Comparison of ENCODE assay signal across 18 cellular contexts in genomic region chr17:76171701-76172100, GRCh38. TPM values are rescaled to one million over a fixed set of nuclear protein-coding genes. Genes with fewer than 3 reads are reported as not detected.
DNase-seq lines count a peak whose midpoint lies in the region; ATAC-seq and TF ChIP-seq lines count a peak whose summit lies in the region.
"Had no signal": no experiment of that assay in that cellular context is flagged by ENCODE, and none has a peak within 500 bp of the region (broad histone marks: within the 10 kb centered on the region; RNA-seq: fewer than 3 reads in every experiment).

No MANE protein-coding gene starts in this region.

- no peaks in the 10 kb centered on the region for H3K9me3 ChIP-seq in Loucy (ENCODE audit: insufficient read depth, low read depth, low read length)
- no peaks in the 10 kb centered on the region for H3K9me3 ChIP-seq in SJCRH30 (replicated peaks)
- H3K9me3 ChIP-seq: BLaER1 had no signal

- no peaks in the 10 kb centered on the region for H3K4me1 ChIP-seq in Loucy (ENCODE audit: insufficient read depth, low read length, poor library complexity, severe bottlenecking)
- H3K4me1 ChIP-seq in SJCRH30: peaks cover 3% of the 10 kb centered on the region; the same call in 1 of the 2 replicates
- H3K4me1 ChIP-seq: BLaER1 had no signal

- H3K36me3 Mint-ChIP-seq in progenitor cell of endocrine pancreas (ENCODE audit: insufficient read depth): peaks cover 12% of the 10 kb centered on the region

- DNase-seq in NCI-H1436 (lab: John Stamatoyannopoulos, UW): peak; percentile 28
- no peak for DNase-seq in NCI-H1436 treated with DMSO at 0.1 percent for 48 hours (lab: John Stamatoyannopoulos, UW)
- DNase-seq in SJCRH30: peak; percentile 43 to 63
- DNase-seq in progenitor cell of endocrine pancreas (ENCODE audit: low spot score, unreplicated experiment): no peak
- DNase-seq in EL: no peak
- DNase-seq in CD1c-positive myeloid dendritic cell (ENCODE audit: extremely low spot score): no peak
- DNase-seq: H7; KG1; NCI-H1048; NCI-H1694 treated with DMSO at 0.1 percent for 48 hours; NK-92 treated with Interleukin-12 subunit alpha and Interleukin-12 subunit beta, amount 100 ng/mL, for 24 hours had no signal

- H3K27me3 ChIP-seq in Loucy (ENCODE audit: insufficient read depth, low read length, poor library complexity, severe bottlenecking) (no peaks in the 10 kb centered on the region), SJCRH30 (no peaks in the 10 kb centered on the region; the same call in 1 of the 2 replicates)
- H3K27me3 ChIP-seq: BLaER1 had no signal

- no peak overlapping the region for H3K27ac ChIP-seq in SJCRH30
- H3K27ac ChIP-seq: BLaER1 had no signal

- H3K27ac Mint-ChIP-seq in progenitor cell of endocrine pancreas: peak overlapping the region; percentile 79

- H3K9me2 ChIP-seq in Loucy (replicated peaks; ENCODE audit: low read depth, low read length): no peaks in the 10 kb centered on the region

- no peaks in the 10 kb centered on the region for H3K79me2 ChIP-seq in Loucy (ENCODE audit: insufficient read depth, low read length)

- H3K27me3 Mint-ChIP-seq in progenitor cell of endocrine pancreas: no peaks in the 10 kb centered on the region

- no peaks in the 10 kb centered on the region for H3F3A ChIP-seq in Loucy (ENCODE audit: low read depth)

- H3K9ac ChIP-seq in Loucy (ENCODE audit: low read depth, low read length, poor library complexity, severe bottlenecking): no peak overlapping the region
- H3K9ac ChIP-seq: BLaER1 had no signal

- no peak for ATAC-seq in GM21576 (IDR thresholded peaks at IDR 0.05; ENCODE audit: unreplicated experiment)

- H3K4me3 ChIP-seq in Loucy (ENCODE audit: low read length, poor library complexity, severe bottlenecking) (no peak overlapping the region), SJCRH30 (no peak overlapping the region)
- H3K4me3 ChIP-seq: BLaER1 had no signal

- H3K4me3 Mint-ChIP-seq in progenitor cell of endocrine pancreas (ENCODE audit: low read depth): no peak overlapping the region

- H3K36me3 ChIP-seq in Loucy (ENCODE audit: insufficient read depth, low read length) (no peaks in the 10 kb centered on the region), SJCRH30 (no peaks in the 10 kb centered on the region)
- H3K36me3 ChIP-seq: BLaER1 had no signal

- H3K9me3 Mint-ChIP-seq in progenitor cell of endocrine pancreas (ENCODE audit: low read depth): no peaks in the 10 kb centered on the region

- H4K20me1 ChIP-seq in Loucy (ENCODE audit: insufficient read depth, low read length, poor library complexity, severe bottlenecking): no peaks in the 10 kb centered on the region
- H4K20me1 ChIP-seq: BLaER1 had no signal

- TF ChIP-seq CTCF in Loucy (conservative IDR thresholded peaks at IDR 0.05; ENCODE audit: low read length) (no peak), progenitor cell of endocrine pancreas (IDR thresholded peaks at IDR 0.05; ENCODE audit: unreplicated experiment) (no peak)

- H2AFZ ChIP-seq in Loucy (ENCODE audit: low read length): peak overlapping the region; percentile 19; the same call in 1 of the 2 replicates

- no peak overlapping the region for H3K4me2 ChIP-seq in Loucy (ENCODE audit: low read depth, low read length, poor library complexity, severe bottlenecking)
- H3K4me2 ChIP-seq: BLaER1 had no signal

- H3K4me1 Mint-ChIP-seq in progenitor cell of endocrine pancreas (ENCODE audit: low read depth): peaks cover 28% of the 10 kb centered on the region

RNA-seq across cellular contexts. Expression of gene FOXJ1, which starts 30.7 kb away (rescaled TPM):
- 0.10 and 0.23 TPM in 2 replicates for total RNA-seq in SJCRH30 (2014; rRNA removed; shearing (Covaris generic))
- 18.6 and 19.0 TPM in 2 replicates for total RNA-seq in progenitor cell of endocrine pancreas
- total RNA-seq: A172, MCF 10A, NCI-H460, OCI-LY7 had no signal

Comparison
In these comparisons a context has a peak if more than half of its experiments do, and no peak if none do; other contexts are left out.
1. DNase-seq: peak in NCI-H1436 (single experiment) and SJCRH30 (2 of 2); none in NCI-H1436 treated with DMSO at 0.1 percent for 48 hours (single experiment), progenitor cell of endocrine pancreas (single experiment), EL (single experiment) and CD1c-positive myeloid dendritic cell (single experiment).
2. RNA of gene FOXJ1, which starts 30.7 kb away (total RNA-seq): 18.6 to 19.0 TPM in progenitor cell of endocrine pancreas; 0.10 to 0.23 TPM in SJCRH30; every median in the first group is over 10 times any median in the second.